19 cellular contexts compared by ENCODE assay signal in genomic region chr4:21901281-21901680, GRCh38. TPM values are rescaled to one million over a fixed set of nuclear protein-coding genes. Genes with fewer than 3 reads are reported as not detected.
DNase-seq lines count a peak whose midpoint lies in the region; ATAC-seq, FAIRE-seq and TF ChIP-seq lines count a peak whose summit lies in the region.
"Had no signal": no experiment of that assay in that cellular context is flagged by ENCODE, and none has a peak within 500 bp of the region (broad histone marks: within the 10 kb centered on the region; RNA-seq: fewer than 3 reads in every experiment).

No MANE protein-coding gene starts in this region.

- no peak overlapping the region for H3K4me3 ChIP-seq in A549
- H3K4me3 ChIP-seq in SJSA1 = no peak overlapping the region
- H3K4me3 ChIP-seq: BLaER1 had no signal

- peak overlapping the region; percentile 14; the same call in 1 of the 3 replicates for H3K4me2 ChIP-seq in A549
- H3K4me2 ChIP-seq: BLaER1 had no signal

- H3K9me3 ChIP-seq in A549 = no peaks in the 10 kb centered on the region
- H3K9me3 ChIP-seq in SJSA1 (replicated peaks) = no peaks in the 10 kb centered on the region
- H3K9me3 ChIP-seq: BLaER1 had no signal

- no peak for TF ChIP-seq CTCF in A549 (IDR thresholded peaks at IDR 0.05)

- CTCF ChIA-PET in A549 (lab: Yijun Ruan, JAX) = no interaction called here

- no peak for TF ChIP-seq POLR2A in A549 (IDR thresholded peaks at IDR 0.05; ENCODE audit: low read length)

- H3K27me3 ChIP-seq in SJSA1 (replicated peaks) = no peaks in the 10 kb centered on the region
- H3K27me3 ChIP-seq: BLaER1 had no signal

- no peak for TF ChIP-seq RAD21 in A549 (conservative IDR thresholded peaks at IDR 0.05 in 1 of 2, IDR thresholded peaks at IDR 0.05 in 1 of 2)

- POLR2A ChIA-PET in A549 (lab: Yijun Ruan, JAX) = no interaction called here

- no peak for TF ChIP-seq EP300 in A549 (IDR thresholded peaks at IDR 0.05)

- no peaks in the 10 kb centered on the region for H3K4me1 ChIP-seq in A549
- H3K4me1 ChIP-seq in SJSA1 (replicated peaks) = peaks cover 14% of the 10 kb centered on the region
- H3K4me1 ChIP-seq: BLaER1, Caco-2 had no signal

- WGBS in A549 (ENCODE audit: missing lambda C conversion rate) = 6% methylated on average over 2 of the region's 2 CpGs

- FAIRE-seq in A549 (lab: Jason Lieb, UNC) (no peak), GM19239 (lab: Jason Lieb, UNC) (no peak)
- FAIRE-seq: G401.6, GM12891, HepG2, HTR-8/SVneo had no signal

- ATAC-seq in A549 = peak in 1 of 2 experiments; percentile 46; a peak in 1 of 6 replicates
- ATAC-seq in GM18519 (IDR thresholded peaks at IDR 0.05; ENCODE audit: low FRiP score, unreplicated experiment) = no peak
- ATAC-seq: HepG2 had no signal

- no peaks in the 10 kb centered on the region for H3K36me3 ChIP-seq in SJSA1
- H3K36me3 ChIP-seq: BLaER1 had no signal

- DNase-seq in A549 (ENCODE audit: low read depth in 1 of 2, low spot score in 1 of 2) = peak in 1 of 2 experiments; percentile 37
- peak; percentile 20 for DNase-seq in ELR (ENCODE audit: low read depth)
- DNase-seq in SJSA1 (ENCODE audit: low read depth in 1 of 2, low spot score in 2 of 2) = peak in 1 of 2 experiments; percentile 1
- peak; percentile 16 for DNase-seq in renal cortical epithelial cell (ENCODE audit: low read depth)
- no peak for DNase-seq in SKM-1 treated with dmso at 0.1 percent for 144 hours (lab: John Stamatoyannopoulos, UW; ENCODE audit: unreplicated experiment)
- DNase-seq in GM19239 (ENCODE audit: insufficient read length, low spot score) = no peak
- DNase-seq: AML-193; Caco-2; CD8-positive, alpha-beta memory T cell; DMS79 had no signal

- H3K27ac ChIP-seq in A549 = no peak overlapping the region
- H3K27ac ChIP-seq in SJSA1 = peak overlapping the region; percentile 46
- H3K27ac ChIP-seq: BLaER1 had no signal

TF ChIP-seq in A549, 52 proteins besides CTCF, POLR2A, EP300 and RAD21:
- no peak for TF ChIP-seq FOSL2 (IDR thresholded peaks at IDR 0.05)
- no peak for TF ChIP-seq FOSL2 (CRISPR knock-in tag; IDR thresholded peaks at IDR 0.05)
- TF ChIP-seq E2F6 (IDR thresholded peaks at IDR 0.05; ENCODE audit: borderline replicate concordance, low read depth) = no peak
- TF ChIP-seq SREBF2 (IDR thresholded peaks at IDR 0.05) = no peak
- TF ChIP-seq HDAC2 (IDR thresholded peaks at IDR 0.05) = no peak
- no peak for TF ChIP-seq HOXA7 (CRISPR knock-in tag; IDR thresholded peaks at IDR 0.05)
- no peak for TF ChIP-seq JUNB (IDR thresholded peaks at IDR 0.05)
- TF ChIP-seq FOXS1 (CRISPR knock-in tag; IDR thresholded peaks at IDR 0.05) = no peak
- TF ChIP-seq BCL3 (IDR thresholded peaks at IDR 0.05) = no peak
- TF ChIP-seq NR3C1 (IDR thresholded peaks at IDR 0.05) = no peak
- TF ChIP-seq EHMT2 (IDR thresholded peaks at IDR 0.05; ENCODE audit: low read depth) = no peak
- no peak for TF ChIP-seq PBX3 (IDR thresholded peaks at IDR 0.05)

RNA-seq across cellular contexts. Expression of gene KCNIP4, which starts 47.3 kb away (rescaled TPM):
- polyA plus RNA-seq in A549 (2011; rRNA removed) (not detected in 2 replicates), A549 (2017; fragmentation: RNase III; extraction: RNeasy Plus Mini Kit Qiagen cat#74134 plus additional on column Dnase treatment) (not detected in 3 replicates)
- polyA plus RNA-seq in A549 (2012; cell fraction: cytosol; rRNA removed) = not detected in 2 replicates
- polyA plus RNA-seq in A549 (2012; cell fraction: nucleus; rRNA removed) = not detected in 2 replicates
- polyA minus RNA-seq in A549 (2011; rRNA and poly(A)+ RNA removed) = not detected in 2 replicates
- not detected in 2 replicates for total RNA-seq in SJSA1 (2014; rRNA removed; shearing (Covaris generic))
- 0.52 and 8.7 TPM in 2 replicates for total RNA-seq in renal cortical epithelial cell
- total RNA-seq: A673; Caco-2; CD8-positive, alpha-beta memory T cell; H4; HepG2; HFFc6 had no signal

Comparison
In these comparisons a context has a peak if more than half of its experiments do, and no peak if none do; other contexts are left out.
1. DNase-seq: peak in ELR (single experiment) and renal cortical epithelial cell (single experiment); none in SKM-1 treated with dmso at 0.1 percent for 144 hours (single experiment) and GM19239 (single experiment).